In genomic region chr19:48492925-48493717, GRCh38 we compare ENCODE assay signal across 7 cellular contexts.
DNase-seq lines count a peak whose midpoint lies in the region; ATAC-seq lines count a peak whose summit lies in the region.

No MANE protein-coding gene starts in this region.

- no peak overlapping the region for H3K27ac ChIP-seq in caudate nucleus (ENCODE audit: low read depth, low read length)

- peak; percentile 44 for ATAC-seq in GM18508 (IDR thresholded peaks at IDR 0.05; ENCODE audit: insufficient read depth, unreplicated experiment)
- peak; percentile 68 for ATAC-seq in HG02970 (IDR thresholded peaks at IDR 0.05; ENCODE audit: low FRiP score, unreplicated experiment)

- DNase-seq in NCI-H2171 (lab: John Stamatoyannopoulos, UW) (peak; percentile 98), caudate nucleus (lab: John Stamatoyannopoulos, UW) (peak in 59 of 61 donors; percentile 24 to 99 (median 87)), islet precursor cell (peak; percentile 99)
- peak; percentile 65 to 77 (median 74) for DNase-seq in activated CD4-positive, CD25-positive, alpha-beta regulatory T cell (lab: John Stamatoyannopoulos, UW)
- DNase-seq in stimulated activated CD4-positive, alpha-beta T cell treated with anti-CD3 and anti-CD28 coated beads, Interleukin-12 subunit alpha, Interleukin-12 subunit beta, amount 100 ng/mL, for 48 hours (ENCODE audit: low read depth in 2 of 3, low spot score in 1 of 3) = peak; percentile 74 to 90 (median 83)
